In genomic region chr1:160148121-160148520, GRCh38 we compare ENCODE assay signal across 20 cellular contexts. TPM values are rescaled to one million over a fixed set of nuclear protein-coding genes. Genes with fewer than 3 reads are reported as not detected.
"Had no signal": no experiment of that assay in that cellular context is flagged by ENCODE, and none has a peak within 500 bp of the region (broad histone marks: within the 10 kb centered on the region; RNA-seq: fewer than 3 reads in every experiment).

No MANE protein-coding gene starts in this region.

- ATAC-seq: activated CD8-positive, alpha-beta memory T cell treated with anti-CD3 and anti-CD28 coated beads, Interleukin-2, amount 10 ng/mL, durations not matched to agents 7 days and 5 days; PC-3 had no signal

- H3K27ac ChIP-seq: brain microvascular endothelial cell, cardiac muscle cell had no signal

- H3K27me3 ChIP-seq: brain microvascular endothelial cell, cardiac muscle cell had no signal

- H3K36me3 ChIP-seq: brain microvascular endothelial cell, cardiac muscle cell had no signal

- DNase-seq: activated CD4-positive, alpha-beta T cell treated with anti-CD3 and anti-CD28 coated beads for 48 hours; activated CD4-positive, alpha-beta T cell treated with anti-CD3 and anti-CD28 coated beads, Interleukin-2, amount 50 U/mL, for 48 hours; activated CD4-positive, CD25-positive, alpha-beta regulatory T cell treated with anti-CD3 and anti-CD28 coated beads, Interleukin-2, amount 50 U/mL, for 72 hours; activated CD8-positive, alpha-beta memory T cell treated with anti-CD3 and anti-CD28 coated beads, Interleukin-2, amount 10 ng/mL, durations not matched to agents 7 days and 5 days; activated effector memory CD4-positive, alpha-beta T cell treated with Interleukin-2 at 50 U/mL for 16 hours; activated naive CD4-positive, alpha-beta T cell; activated T-cell treated with anti-CD3 and anti-CD28 coated beads, Interleukin-2, amount 50 U/mL, for 24 hours; brain microvascular endothelial cell; KG1; NCI-H1048; NCI-H146; NCI-H187 treated with DMSO at 0.1 percent for 48 hours; NCI-H510A treated with DMSO at 0.1 percent for 48 hours; PC-3; SHP77 treated with DMSO at 0.1 percent for 48 hours had no signal

- H3K4me3 ChIP-seq: cardiac muscle cell had no signal

RNA-seq across cellular contexts. Expression of gene ATP1A4, which starts 3.3 kb away (rescaled TPM):
- total RNA-seq: activated T-helper 1 cell treated with anti-CD3 and anti-CD28 coated beads, Interleukin-12 subunit alpha, Interleukin-12 subunit beta, Interleukin-2, Interleukin-4 antibody, amounts not matched to agents 30 ng/mL and 10 ng/mL and 1 ng/mL, durations not matched to agents 14 hours and 24 hours and 36 hours; LHCN-M2; M059J; SK-MEL-5 had no signal

RNA-seq across cellular contexts. Expression of gene ATP1A2, which starts 32.6 kb away (rescaled TPM):
- total RNA-seq: activated CD8-positive, alpha-beta memory T cell treated with anti-CD3 and anti-CD28 coated beads, Interleukin-2, amount 10 ng/mL, durations not matched to agents 7 days and 5 days; activated T-helper 1 cell treated with anti-CD3 and anti-CD28 coated beads, Interleukin-12 subunit alpha, Interleukin-12 subunit beta, Interleukin-2, Interleukin-4 antibody, amounts not matched to agents 30 ng/mL and 10 ng/mL and 1 ng/mL, durations not matched to agents 14 hours and 24 hours and 36 hours; M059J; PC-3; SK-MEL-5 had no signal

RNA-seq across cellular contexts. Expression of gene CASQ1, which starts 42.3 kb away (rescaled TPM):
- total RNA-seq: activated T-helper 1 cell treated with anti-CD3 and anti-CD28 coated beads, Interleukin-12 subunit alpha, Interleukin-12 subunit beta, Interleukin-2, Interleukin-4 antibody, amounts not matched to agents 30 ng/mL and 10 ng/mL and 1 ng/mL, durations not matched to agents 14 hours and 24 hours and 36 hours; LHCN-M2; M059J; PC-3; SK-MEL-5 had no signal
